ENCODE assay signal across 8 cellular contexts in the genomic region with DNA sequence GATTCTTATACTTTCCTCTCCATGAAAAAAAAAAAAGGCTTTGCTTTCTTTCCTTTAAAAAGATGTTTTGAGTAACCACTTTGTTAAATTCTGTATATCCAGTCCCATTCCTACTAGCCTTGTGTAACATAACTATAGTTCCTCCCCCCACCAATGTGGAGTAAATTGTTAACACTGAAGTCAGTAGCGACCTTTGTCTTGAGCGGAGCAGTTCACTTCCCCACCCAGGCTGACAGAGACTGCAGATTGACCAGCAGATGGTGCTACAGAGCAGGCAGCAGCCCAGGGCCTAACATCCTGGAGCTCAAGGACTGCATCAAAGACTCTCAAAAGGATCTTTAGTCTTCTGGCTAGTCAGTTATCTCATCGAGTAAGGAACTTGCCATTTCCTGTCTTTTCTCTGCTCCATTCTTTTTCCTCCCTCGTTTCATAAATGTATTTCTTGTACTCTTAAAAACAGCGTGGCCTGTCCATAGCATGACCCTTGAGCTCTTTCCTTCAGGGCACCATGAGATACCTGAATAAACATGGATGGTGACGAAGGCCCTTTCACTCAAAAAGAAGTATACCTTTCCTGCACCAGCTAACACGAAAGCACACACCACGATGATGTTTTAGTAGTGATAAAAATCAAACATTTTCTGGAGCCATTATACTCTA.
DNase-seq lines count a peak whose midpoint lies in the region; ATAC-seq and TF ChIP-seq lines count a peak whose summit lies in the region.

No MANE protein-coding gene starts in this region.

- H3K9me3 ChIP-seq in BE2C: no peaks in the 10 kb centered on the region

- DNase-seq in BE2C (peak; percentile 66), NCI-H2171 (lab: John Stamatoyannopoulos, UW) (peak; percentile 7), left kidney (ENCODE audit: low read depth, low spot score) (peak; percentile 90)
- DNase-seq in central memory CD8-positive, alpha-beta T cell (ENCODE audit: low spot score in 2 of 2): peak; percentile 10 to 13
- peak; percentile 32 to 42 for DNase-seq in stimulated activated CD4-positive, alpha-beta T cell treated with anti-CD3 and anti-CD28 coated beads, Interleukin-4, amount 100 ng/mL, for 4 hours

- H3K4me3 Mint-ChIP-seq in central memory CD8-positive, alpha-beta T cell: no peak overlapping the region

- H3K27me3 ChIP-seq in BE2C: no peaks in the 10 kb centered on the region

- no peaks in the 10 kb centered on the region for H3K36me3 Mint-ChIP-seq in central memory CD8-positive, alpha-beta T cell (ENCODE audit: insufficient read depth)

- no peaks in the 10 kb centered on the region for H3K36me3 ChIP-seq in BE2C

- ATAC-seq in GM19035 (IDR thresholded peaks at IDR 0.05; ENCODE audit: unreplicated experiment): peak; percentile 99
- peak; percentile 97 for ATAC-seq in HG03139 (IDR thresholded peaks at IDR 0.05; ENCODE audit: unreplicated experiment)
- ATAC-seq in central memory CD8-positive, alpha-beta T cell (replicated peaks; ENCODE audit: extremely low read depth, poor library complexity, severe bottlenecking): peak; percentile 66

- H3K27ac Mint-ChIP-seq in central memory CD8-positive, alpha-beta T cell (ENCODE audit: low read depth): no peak overlapping the region

- peaks cover 13% of the 10 kb centered on the region for H3K27me3 Mint-ChIP-seq in central memory CD8-positive, alpha-beta T cell

- no peak overlapping the region for H3K27ac ChIP-seq in VCaP

- peaks cover 4% of the 10 kb centered on the region; the same call in 1 of the 2 replicates for H3K4me1 ChIP-seq in BE2C

- H3K4me1 Mint-ChIP-seq in central memory CD8-positive, alpha-beta T cell: no peaks in the 10 kb centered on the region

- peak; percentile 93 for TF ChIP-seq CTCF in BE2C (IDR thresholded peaks at IDR 0.05; ENCODE audit: low read depth, low read length)
- peak; percentile 98 for TF ChIP-seq CTCF in VCaP (conservative IDR thresholded peaks at IDR 0.05)

- H3K9me3 Mint-ChIP-seq in central memory CD8-positive, alpha-beta T cell: no peaks in the 10 kb centered on the region

- H3K4me3 ChIP-seq in BE2C (ENCODE audit: low read depth, low read length): no peak overlapping the region

Comparison
In these comparisons a context has a peak if more than half of its experiments do, and no peak if none do; other contexts are left out.
1. DNase-seq: peak in every context shown above with its lines; median percentile 90 in left kidney; 66 in BE2C; 37 in stimulated activated CD4-positive, alpha-beta T cell treated with anti-CD3 and anti-CD28 coated beads, Interleukin-4, amount 100 ng/mL, for 4 hours; 12 in central memory CD8-positive, alpha-beta T cell; 7 in NCI-H2171.